ENCODE assay signal across 15 cellular contexts in genomic region chr3:85081191-85081895, GRCh38.
A peak's percentile ranks its signal among the peaks of the same experiment; 100 is the strongest.
DNase-seq lines count a peak whose midpoint lies in the region; ATAC-seq and TF ChIP-seq lines count a peak whose summit lies in the region.
"Had no signal": no experiment of that assay in that cellular context is flagged by ENCODE, and none has a peak within 500 bp of the region (broad histone marks: within the 10 kb centered on the region; RNA-seq: fewer than 3 reads in every experiment).

No MANE protein-coding gene starts in this region.

- no peak overlapping the region for H3K4me3 Mint-ChIP-seq in T-helper 17 cell

- H3K9me3 ChIP-seq in tibial nerve (no peaks in the 10 kb centered on the region), T-helper 17 cell (ENCODE audit: control insufficient read depth, low read length, poor library complexity, severe bottlenecking) (no peaks in the 10 kb centered on the region)
- H3K9me3 ChIP-seq: right atrium auricular region, thoracic aorta had no signal

- no peak for ATAC-seq in T-helper 17 cell
- ATAC-seq in HG02759 (IDR thresholded peaks at IDR 0.05; ENCODE audit: unreplicated experiment): no peak

- no peaks in the 10 kb centered on the region for H3K4me1 Mint-ChIP-seq in T-helper 17 cell

- H3K4me3 ChIP-seq in astrocyte of the cerebellum (ENCODE audit: low read depth, low read length) (no peak overlapping the region), tibial nerve (no peak overlapping the region)
- H3K4me3 ChIP-seq: right atrium auricular region, thoracic aorta had no signal

- 22 to 29% methylated on average over 8 of the region's 8 CpGs for WGBS in tibial nerve, 2 donors

- TF ChIP-seq CTCF in astrocyte of the cerebellum (IDR thresholded peaks at IDR 0.05; ENCODE audit: low read depth, low read length, missing control alignments) (no peak), tibial nerve (IDR thresholded peaks at IDR 0.05) (no peak)

- no peaks in the 10 kb centered on the region for H3K36me3 ChIP-seq in tibial nerve
- H3K36me3 ChIP-seq: right atrium auricular region, thoracic aorta had no signal

- H3K27ac Mint-ChIP-seq in T-helper 17 cell: no peak overlapping the region

- in situ Hi-C loops in astrocyte of the cerebellum (cut with HindIII; ENCODE audit: low sequenced_read_pairs): no loop called here

- no peak for TF ChIP-seq POLR2A in tibial nerve (IDR thresholded peaks at IDR 0.05)

- DNase-seq in SHP77 (lab: John Stamatoyannopoulos, UW) (peak; percentile 5 to 43), SHP77 treated with DMSO at 0.1 percent for 48 hours (lab: John Stamatoyannopoulos, UW) (no peak), astrocyte of the cerebellum (ENCODE audit: low read depth) (peak; percentile 4), left kidney (ENCODE audit: low read depth, low spot score) (peak; percentile 4), tibial nerve (ENCODE audit: low spot score in 2 of 2) (no peak), NCI-H526 (lab: John Stamatoyannopoulos, UW) (no peak), T-helper 17 cell (no peak)
- DNase-seq: activated T-cell treated with anti-CD3 and anti-CD28 coated beads, Interleukin-2, amount 50 U/mL, for 1 hour; DND-41; effector memory CD4-positive, alpha-beta T cell; NCI-H345; RPMI8226 had no signal

- peaks cover 0 to 6% (median 0%) of the 10 kb centered on the region in 4 donors for H3K4me1 ChIP-seq in tibial nerve
- H3K4me1 ChIP-seq: right atrium auricular region had no signal

- H3K27me3 ChIP-seq in tibial nerve: no peaks in the 10 kb centered on the region
- H3K27me3 ChIP-seq: right atrium auricular region had no signal

- H3K36me3 Mint-ChIP-seq in T-helper 17 cell (ENCODE audit: low read depth): no peaks in the 10 kb centered on the region

- no peak for TF ChIP-seq EP300 in tibial nerve (IDR thresholded peaks at IDR 0.05)

- H3K27me3 Mint-ChIP-seq in T-helper 17 cell: no peaks in the 10 kb centered on the region

- H3K27ac ChIP-seq in tibial nerve: peak overlapping the region in 3 of 4 donors; percentile 57 to 76 (median 59)
- H3K27ac ChIP-seq: right atrium auricular region, thoracic aorta had no signal

Comparison
In these comparisons a context has a peak if more than half of its experiments do, and no peak if none do; other contexts are left out.
1. DNase-seq: peak in SHP77 (2 of 2), astrocyte of the cerebellum (single experiment) and left kidney (single experiment); none in SHP77 treated with DMSO at 0.1 percent for 48 hours (single experiment), tibial nerve (0 of 2), NCI-H526 (0 of 2) and T-helper 17 cell (0 of 3).